8 cellular contexts compared by ENCODE assay signal in the genomic region with DNA sequence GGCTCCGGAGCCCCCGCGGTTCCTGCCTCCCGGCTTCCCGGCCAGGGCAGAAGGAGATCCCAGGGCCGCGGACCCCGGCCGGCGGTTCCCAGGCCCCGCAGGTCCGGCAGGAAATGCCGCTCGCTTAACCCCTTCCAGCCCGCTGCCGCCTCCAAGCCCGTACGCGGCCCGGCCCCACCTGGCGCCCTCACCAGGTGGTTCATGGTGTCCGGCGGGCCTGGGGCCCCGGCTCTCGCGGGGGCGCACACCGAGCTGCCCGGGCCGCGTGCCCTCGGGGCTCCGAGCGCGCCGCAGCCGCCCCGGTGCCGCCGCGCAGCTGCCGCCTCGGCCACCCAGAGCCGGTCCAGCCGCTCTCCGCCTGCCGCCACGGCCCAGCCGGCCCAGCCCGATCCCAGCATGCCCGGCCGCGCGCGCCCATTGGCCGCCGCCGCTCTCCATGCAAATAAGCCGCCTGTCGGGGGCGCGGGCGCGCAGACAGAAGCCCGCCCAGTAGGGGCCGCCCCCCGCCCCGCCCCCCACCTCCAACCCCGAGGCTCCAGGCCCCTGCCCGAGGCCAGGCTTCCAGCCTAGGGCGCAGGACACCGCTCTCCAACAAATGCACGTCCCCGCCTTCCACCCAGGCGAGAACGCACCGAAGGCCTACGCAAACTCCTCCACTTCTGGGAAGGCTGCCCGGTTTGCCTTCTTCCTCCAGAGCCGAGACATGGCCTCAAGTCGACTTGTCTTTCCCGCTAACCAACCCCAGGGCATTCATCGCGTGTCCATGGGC. TPM values are rescaled to one million over a fixed set of nuclear protein-coding genes. Genes with fewer than 3 reads are reported as not detected.
DNase-seq lines count a peak whose midpoint lies in the region; ATAC-seq, FAIRE-seq and TF ChIP-seq lines count a peak whose summit lies in the region.

Gene BCAR1, minus strand, starts transcription at position 345 of the 769 bp plus-strand sequence. Its CDS starts 142 bp downstream, at position 203.

- peaks cover 63% of the 10 kb centered on the region for H3K4me1 ChIP-seq in iPS-20b (ENCODE audit: insufficient read depth, low read length)
- peaks cover 87 to 90% of the 10 kb centered on the region in 2 donors for H3K4me1 ChIP-seq in gastrocnemius medialis

- H3K9me3 ChIP-seq in iPS-20b (ENCODE audit: insufficient read depth, low read depth, low read length) (no peaks in the 10 kb centered on the region), gastrocnemius medialis (no peaks in the 10 kb centered on the region)

- H3K27ac ChIP-seq in iPS-20b (ENCODE audit: low read length) (peak within 1 kb of the TSS; percentile 97), gastrocnemius medialis (peak within 1 kb of the TSS; percentile 97 to 99 (median 98))

- peak; percentile 73 for DNase-seq in DMS 273 treated with DMSO at 0.1 percent for 48 hours (lab: John Stamatoyannopoulos, UW)
- peak; percentile 52 to 73 for DNase-seq in NOMO-1 (lab: John Stamatoyannopoulos, UW; ENCODE audit: unreplicated experiment in 2 of 2)
- peak; percentile 58 for DNase-seq in bronchial epithelial cell (ENCODE audit: low read depth)
- DNase-seq in gastrocnemius medialis = peak; percentile 81 to 85
- no peak for DNase-seq in GM19240 (ENCODE audit: insufficient read length, low spot score)

- H3K36me3 ChIP-seq in bronchial epithelial cell (ENCODE audit: control insufficient read depth, insufficient read depth, low read length) (peaks cover 7% of the 10 kb centered on the region), iPS-20b (ENCODE audit: insufficient read depth, low read depth, low read length) (no peaks in the 10 kb centered on the region), gastrocnemius medialis (no peaks in the 10 kb centered on the region)

- H3K4me3 ChIP-seq in bronchial epithelial cell (ENCODE audit: low read depth, low read length) (peak within 1 kb of the TSS; percentile 76), iPS-20b (ENCODE audit: low read length) (peak within 1 kb of the TSS; percentile 83), gastrocnemius medialis (peak within 1 kb of the TSS; percentile 75 to 91 (median 88))

- FAIRE-seq in bronchial epithelial cell (lab: Jason Lieb, UNC) = no peak

- in situ Hi-C loops in gastrocnemius medialis (cut with MboI; ENCODE audit: low sequenced_read_pairs in 4 of 4) = no loop called here

- TF ChIP-seq POLR2A in gastrocnemius medialis (IDR thresholded peaks at IDR 0.05) = peak; percentile 91 to 94

- TF ChIP-seq CTCF in bronchial epithelial cell (IDR thresholded peaks at IDR 0.05; ENCODE audit: insufficient read depth, low read length, severe bottlenecking) (peak; percentile 9), gastrocnemius medialis (IDR thresholded peaks at IDR 0.05 in 4 of 5, conservative IDR thresholded peaks at IDR 0.05 in 1 of 5) (peak in 2 of 5 experiments; percentile 11 to 22)

- ATAC-seq in GM19043 (IDR thresholded peaks at IDR 0.05; ENCODE audit: low read depth, unreplicated experiment) = peak; percentile 68
- ATAC-seq in HG03159 (IDR thresholded peaks at IDR 0.05; ENCODE audit: unreplicated experiment) = peak; percentile 61
- peak; percentile 41 to 50 for ATAC-seq in gastrocnemius medialis

- intact Hi-C loops in gastrocnemius medialis (cut with DNase I; ENCODE audit: low total_unique reads) = no loop called here

- H3K9ac ChIP-seq in iPS-20b (ENCODE audit: low read depth, low read length) = peak within 1 kb of the TSS; percentile 75; the same call in 1 of the 2 replicates

- H3K27me3 ChIP-seq in bronchial epithelial cell (ENCODE audit: control insufficient read depth, insufficient read depth, low read length) (no peaks in the 10 kb centered on the region), iPS-20b (ENCODE audit: insufficient read depth, low read length) (no peaks in the 10 kb centered on the region), gastrocnemius medialis (no peaks in the 10 kb centered on the region)

RNA-seq across cellular contexts. Expression of gene BCAR1, which starts in this region (rescaled TPM):
- 32.5 and 44.2 TPM in 2 replicates for total RNA-seq in bronchial epithelial cell
- total RNA-seq in gastrocnemius medialis = 100 to 1,000 TPM; 101 to 153 (median 145) TPM
